Comparison of ENCODE assay signal across 18 cellular contexts in the genomic region with DNA sequence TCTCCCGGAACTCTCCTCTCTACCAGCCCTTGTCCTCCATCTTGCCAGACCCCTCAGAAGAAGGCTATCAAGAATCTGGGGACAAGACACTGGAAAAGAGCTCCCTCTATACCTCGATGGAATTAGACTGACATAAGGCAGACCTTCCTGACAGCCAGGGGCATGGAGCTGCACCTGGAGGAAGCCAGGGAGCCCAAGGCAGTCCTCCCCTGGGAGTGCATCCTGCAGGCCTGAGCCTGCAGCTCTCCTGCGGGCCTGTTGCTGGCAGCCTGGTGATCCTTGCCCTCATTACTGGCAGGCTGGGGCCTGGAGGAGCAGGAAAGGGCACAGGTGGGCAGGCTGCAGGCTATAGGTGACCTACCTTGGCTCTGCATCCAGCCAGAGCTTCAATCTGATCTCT.
DNase-seq lines count a peak whose midpoint lies in the region; ATAC-seq, FAIRE-seq and TF ChIP-seq lines count a peak whose summit lies in the region.
"Had no signal": no experiment of that assay in that cellular context is flagged by ENCODE, and none has a peak within 500 bp of the region (broad histone marks: within the 10 kb centered on the region; RNA-seq: fewer than 3 reads in every experiment).

No MANE protein-coding gene starts in this region.

- no peak overlapping the region for H3K27ac Mint-ChIP-seq in osteocyte (ENCODE audit: unreplicated experiment)
- H3K27ac Mint-ChIP-seq: T-cell had no signal

- no peak overlapping the region for H2AFZ ChIP-seq in keratinocyte (ENCODE audit: control insufficient read depth, low read length)

- no peak overlapping the region for H3K4me2 ChIP-seq in keratinocyte (ENCODE audit: control insufficient read depth, extremely low read depth, insufficient read depth, low read depth, low read length)

- H3K9me1 ChIP-seq in keratinocyte (ENCODE audit: control insufficient read depth, extremely low read depth, insufficient read depth, low read length): no peaks in the 10 kb centered on the region

- no peaks in the 10 kb centered on the region for H3K27me3 Mint-ChIP-seq in osteocyte (ENCODE audit: unreplicated experiment)

- no peaks in the 10 kb centered on the region for H3K79me2 ChIP-seq in keratinocyte (ENCODE audit: control insufficient read depth, insufficient read depth, low read length)

- H3K9me3 ChIP-seq in keratinocyte (ENCODE audit: control insufficient read depth, low read depth, low read length) (no peaks in the 10 kb centered on the region), right lobe of liver (no peaks in the 10 kb centered on the region)
- H3K9me3 ChIP-seq: BLaER1 treated with 17β-estradiol and CSF1 and Interleukin-3, amounts not matched to agents 10 nM and 100 nM had no signal

- H3K36me3 Mint-ChIP-seq in osteocyte (ENCODE audit: unreplicated experiment): no peaks in the 10 kb centered on the region
- H3K36me3 Mint-ChIP-seq: T-cell had no signal

- H4K20me1 ChIP-seq in keratinocyte (ENCODE audit: control insufficient read depth, extremely low read depth, insufficient read depth, low read length): no peaks in the 10 kb centered on the region
- H4K20me1 ChIP-seq: BLaER1 treated with 17β-estradiol and CSF1 and Interleukin-3, amounts not matched to agents 10 nM and 100 nM had no signal

- TF ChIP-seq POLR2A in right lobe of liver (IDR thresholded peaks at IDR 0.05): no peak

- no peaks in the 10 kb centered on the region for H3K27me3 ChIP-seq in keratinocyte (ENCODE audit: control insufficient read depth, extremely low read depth, insufficient read depth, low read length)
- no peaks in the 10 kb centered on the region for H3K27me3 ChIP-seq in right lobe of liver
- H3K27me3 ChIP-seq: BLaER1 treated with 17β-estradiol and CSF1 and Interleukin-3, amounts not matched to agents 10 nM and 100 nM had no signal

- no peak overlapping the region for H3K9ac ChIP-seq in keratinocyte (ENCODE audit: control insufficient read depth, extremely low read depth, insufficient read depth, low read length)
- H3K9ac ChIP-seq: BLaER1 treated with 17β-estradiol and CSF1 and Interleukin-3, amounts not matched to agents 10 nM and 100 nM had no signal

- peaks cover 8% of the 10 kb centered on the region for H3K4me1 ChIP-seq in keratinocyte (ENCODE audit: control insufficient read depth, extremely low read depth, insufficient read depth, low read length)
- no peaks in the 10 kb centered on the region for H3K4me1 ChIP-seq in right lobe of liver

- H3K27ac ChIP-seq in keratinocyte (ENCODE audit: control insufficient read depth, insufficient read depth, low read length) (no peak overlapping the region), right lobe of liver (no peak overlapping the region)
- H3K27ac ChIP-seq: 22Rv1; BLaER1 treated with 17β-estradiol and CSF1 and Interleukin-3, amounts not matched to agents 10 nM and 100 nM had no signal

- TF ChIP-seq CTCF in keratinocyte (optimal IDR thresholded peaks at IDR 0.05 in 1 of 3, IDR thresholded peaks at IDR 0.05 in 1 of 3, conservative IDR thresholded peaks at IDR 0.05 in 1 of 3; ENCODE audit: extremely low read depth in 1 of 3, insufficient read depth in 2 of 3, low read length in 3 of 3) (peak in 1 of 3 experiments; percentile 20), osteocyte (IDR thresholded peaks at IDR 0.05) (no peak), right lobe of liver (IDR thresholded peaks at IDR 0.05) (no peak)

- H3K4me1 Mint-ChIP-seq in osteocyte (ENCODE audit: unreplicated experiment): no peaks in the 10 kb centered on the region

- 68% methylated on average over 2 of the region's 3 CpGs for WGBS in right lobe of liver (ENCODE audit: insufficient coverage, low coverage, low lambda C conversion rate, missing lambda C conversion rate)

- dilution Hi-C loops in keratinocyte (cut with MboI; ENCODE audit: extremely low pct_ligation_motif_present, low sequenced_read_pairs): no loop called here

- peak; percentile 30 for DNase-seq in DMS 273 (lab: John Stamatoyannopoulos, UW; ENCODE audit: unreplicated experiment)
- no peak for DNase-seq in DMS 273 treated with DMSO at 0.1 percent for 48 hours (lab: John Stamatoyannopoulos, UW)
- DNase-seq in G401 (ENCODE audit: low spot score): peak; percentile 7
- DNase-seq in SK-N-DZ (ENCODE audit: low spot score): peak; percentile 92
- DNase-seq in keratinocyte (ENCODE audit: low read depth, low spot score): peak; percentile 11
- DNase-seq in osteocyte (ENCODE audit: extremely low spot score, unreplicated experiment): no peak
- DNase-seq in right lobe of liver: no peak
- no peak for DNase-seq in NCI-H524 treated with DMSO at 0.1 percent for 48 hours (lab: John Stamatoyannopoulos, UW)
- DNase-seq: HCEC 1CT, IMR-90, Kasumi-1, NCI-H1417 treated with DMSO at 0.1 percent for 48 hours, NCI-H2081, NCI-H510A treated with DMSO at 0.1 percent for 48 hours, T-cell had no signal

- intact Hi-C loops in right lobe of liver (cut with DNase I): no loop called here

- H3K36me3 ChIP-seq in keratinocyte (ENCODE audit: control insufficient read depth in 2 of 2, extremely low read depth in 1 of 2, insufficient read depth in 2 of 2, low read length in 2 of 2) (no peaks in the 10 kb centered on the region), right lobe of liver (no peaks in the 10 kb centered on the region)
- H3K36me3 ChIP-seq: BLaER1 treated with 17β-estradiol and CSF1 and Interleukin-3, amounts not matched to agents 10 nM and 100 nM had no signal

- H3K4me3 ChIP-seq in keratinocyte (ENCODE audit: control insufficient read depth in 2 of 3, extremely low read depth in 1 of 3, insufficient read depth in 2 of 3, low read depth in 1 of 3, low read length in 3 of 3) (no peak overlapping the region), right lobe of liver (no peak overlapping the region)
- H3K4me3 ChIP-seq: BLaER1 treated with 17β-estradiol and CSF1 and Interleukin-3, amounts not matched to agents 10 nM and 100 nM; GM12878 had no signal

- peak; percentile 34 for FAIRE-seq in keratinocyte (lab: Jason Lieb, UNC)
- FAIRE-seq: GM12878 had no signal

- H3K4me3 Mint-ChIP-seq in osteocyte (ENCODE audit: unreplicated experiment): no peak overlapping the region
- H3K4me3 Mint-ChIP-seq: T-cell had no signal

- no peak for ATAC-seq in right lobe of liver
- ATAC-seq: GM12878, T-cell had no signal

- peaks cover 18% of the 10 kb centered on the region for H3K9me3 Mint-ChIP-seq in osteocyte (ENCODE audit: unreplicated experiment)
- H3K9me3 Mint-ChIP-seq: T-cell had no signal

- in situ Hi-C loops in G401 (cut with HindIII; ENCODE audit: low sequenced_read_pairs): no loop called here

Comparison
In these comparisons a context has a peak if more than half of its experiments do, and no peak if none do; other contexts are left out.
1. DNase-seq: peak in DMS 273 (single experiment), G401 (single experiment), SK-N-DZ (single experiment) and keratinocyte (single experiment); none in DMS 273 treated with DMSO at 0.1 percent for 48 hours (single experiment), osteocyte (single experiment), right lobe of liver (0 of 3) and NCI-H524 treated with DMSO at 0.1 percent for 48 hours (single experiment).